In the genomic region with DNA sequence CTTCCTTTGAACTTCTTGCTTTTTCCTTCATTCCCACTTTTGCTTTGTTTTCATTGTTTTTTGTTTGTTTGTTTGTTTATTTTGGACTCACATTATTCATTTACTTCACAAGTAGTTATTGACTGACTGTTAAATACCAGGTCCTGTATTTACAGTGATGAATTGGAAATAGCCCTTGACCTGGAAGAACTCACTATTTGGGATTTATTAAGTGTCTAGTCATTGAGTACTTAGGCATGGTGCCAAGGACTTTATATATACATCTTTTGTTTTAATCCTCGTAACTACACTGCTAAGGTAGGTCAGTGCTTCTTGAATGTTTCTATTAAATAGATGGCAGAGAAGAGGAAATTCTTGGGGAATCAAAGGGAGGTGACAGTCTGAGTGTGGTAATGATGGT, we compare ENCODE assay signal across 19 cellular contexts. TPM values are rescaled to one million over a fixed set of nuclear protein-coding genes. Genes with fewer than 3 reads are reported as not detected.
A peak's percentile ranks its signal among the peaks of the same experiment; 100 is the strongest.
DNase-seq lines count a peak whose midpoint lies in the region; ATAC-seq and TF ChIP-seq lines count a peak whose summit lies in the region.
"Had no signal": no experiment of that assay in that cellular context is flagged by ENCODE, and none has a peak within 500 bp of the region (broad histone marks: within the 10 kb centered on the region; RNA-seq: fewer than 3 reads in every experiment).

No MANE protein-coding gene starts in this region.

- peaks cover 4% of the 10 kb centered on the region for H3K36me3 Mint-ChIP-seq in effector memory CD8-positive, alpha-beta T cell (ENCODE audit: insufficient read depth)
- H3K36me3 Mint-ChIP-seq in progenitor cell of endocrine pancreas (ENCODE audit: insufficient read depth): peaks cover 16% of the 10 kb centered on the region

- peak overlapping the region; percentile 6 to 13 for H3K4me3 Mint-ChIP-seq in effector memory CD8-positive, alpha-beta T cell
- H3K4me3 Mint-ChIP-seq in progenitor cell of endocrine pancreas (ENCODE audit: low read depth): no peak overlapping the region
- H3K4me3 Mint-ChIP-seq: H9 had no signal

- H3K27ac Mint-ChIP-seq in effector memory CD8-positive, alpha-beta T cell: no peak overlapping the region
- H3K27ac Mint-ChIP-seq in progenitor cell of endocrine pancreas: peak overlapping the region; percentile 43
- H3K27ac Mint-ChIP-seq: H9, IgD-negative memory B cell had no signal

- ATAC-seq in effector memory CD8-positive, alpha-beta T cell (replicated peaks): no peak
- ATAC-seq in HG03460 (IDR thresholded peaks at IDR 0.05; ENCODE audit: unreplicated experiment): no peak
- ATAC-seq in HG02610 (IDR thresholded peaks at IDR 0.05; ENCODE audit: unreplicated experiment): no peak

- no peaks in the 10 kb centered on the region for H3K27me3 Mint-ChIP-seq in effector memory CD8-positive, alpha-beta T cell
- H3K27me3 Mint-ChIP-seq in progenitor cell of endocrine pancreas: no peaks in the 10 kb centered on the region
- H3K27me3 Mint-ChIP-seq: IgD-negative memory B cell had no signal

- peaks cover 0 to 2% of the 10 kb centered on the region in 2 donors for H3K9me3 Mint-ChIP-seq in effector memory CD8-positive, alpha-beta T cell
- H3K9me3 Mint-ChIP-seq in progenitor cell of endocrine pancreas (ENCODE audit: low read depth): peaks cover 8% of the 10 kb centered on the region
- H3K9me3 Mint-ChIP-seq: H9 had no signal

- DNase-seq in NCI-H82 (lab: John Stamatoyannopoulos, UW) (peak; percentile 11), NCI-H82 treated with DMSO at 0.1 percent for 48 hours (lab: John Stamatoyannopoulos, UW; ENCODE audit: unreplicated experiment) (no peak), NCI-H69 (lab: John Stamatoyannopoulos, UW) (peak; percentile 55), progenitor cell of endocrine pancreas (ENCODE audit: low spot score, unreplicated experiment) (no peak)
- DNase-seq in effector memory CD8-positive, alpha-beta T cell: no peak
- no peak for DNase-seq in stimulated activated CD4-positive, alpha-beta T cell treated with anti-CD3 and anti-CD28 coated beads, Interleukin-4, amount 100 ng/mL, for 24 hours
- DNase-seq: AML-193, Caco-2, DND-41, GF-D8, H9, NCI-H1436, NCI-H2081 treated with DMSO at 0.1 percent for 48 hours, NCI-H345, NCI-H774, SHP77 treated with DMSO at 0.1 percent for 48 hours had no signal

- H3K4me1 Mint-ChIP-seq in effector memory CD8-positive, alpha-beta T cell (ENCODE audit: low read depth in 2 of 2): peaks cover 22 to 47% of the 10 kb centered on the region in 2 donors
- H3K4me1 Mint-ChIP-seq in progenitor cell of endocrine pancreas (ENCODE audit: low read depth): peaks cover 37% of the 10 kb centered on the region

- no peak for TF ChIP-seq CTCF in progenitor cell of endocrine pancreas (IDR thresholded peaks at IDR 0.05; ENCODE audit: unreplicated experiment)

RNA-seq across cellular contexts. Expression of a gene that starts 11.1 kb away (rescaled TPM):
- total RNA-seq in progenitor cell of endocrine pancreas: 29.7 and 33.0 TPM in 2 replicates

Comparison
In these comparisons a context has a peak if more than half of its experiments do, and no peak if none do; other contexts are left out.
1. DNase-seq: peak in NCI-H82 (single experiment) and NCI-H69 (single experiment); none in NCI-H82 treated with DMSO at 0.1 percent for 48 hours (single experiment), effector memory CD8-positive, alpha-beta T cell (0 of 3), progenitor cell of endocrine pancreas (single experiment) and stimulated activated CD4-positive, alpha-beta T cell treated with anti-CD3 and anti-CD28 coated beads, Interleukin-4, amount 100 ng/mL, for 24 hours (single experiment).